ENCODE assay signal across 16 cellular contexts in the genomic region with DNA sequence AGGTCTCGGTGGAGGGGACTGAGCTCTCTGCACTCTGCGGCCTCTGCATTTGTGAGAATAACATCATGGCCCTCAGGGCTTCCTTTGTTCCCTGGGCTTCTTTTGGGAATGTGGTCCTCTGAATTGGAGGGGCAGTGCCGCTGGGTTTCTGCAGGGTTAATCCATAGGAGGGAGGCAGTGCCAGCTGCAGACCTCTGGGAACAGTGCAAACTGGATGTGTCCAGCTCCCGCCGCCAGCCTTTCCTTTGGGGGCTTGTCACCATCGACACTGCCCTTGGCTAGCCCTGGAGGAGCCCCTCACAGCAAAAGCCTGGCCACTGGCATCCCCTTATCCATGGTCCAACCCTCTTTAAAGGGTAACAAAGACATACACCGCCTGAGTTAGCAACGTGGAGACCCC.
DNase-seq lines count a peak whose midpoint lies in the region; ATAC-seq and TF ChIP-seq lines count a peak whose summit lies in the region.
"Had no signal": no experiment of that assay in that cellular context is flagged by ENCODE, and none has a peak within 500 bp of the region (broad histone marks: within the 10 kb centered on the region; RNA-seq: fewer than 3 reads in every experiment).

No MANE protein-coding gene starts in this region.

- H3K79me2 ChIP-seq in GM23338 (replicated peaks; ENCODE audit: insufficient read depth) = no peaks in the 10 kb centered on the region

- H3K4me1 Mint-ChIP-seq in GM23338 = peaks cover 11% of the 10 kb centered on the region; the same call in 2 of the 3 replicates
- H3K4me1 Mint-ChIP-seq: CD8-positive, alpha-beta memory T cell had no signal

- peaks cover 29% of the 10 kb centered on the region for H3K36me3 Mint-ChIP-seq in GM23338 (ENCODE audit: low read depth)
- H3K36me3 Mint-ChIP-seq: CD8-positive, alpha-beta memory T cell had no signal

- 79 to 87% methylated on average over 8 of the region's 8 CpGs for WGBS in lung, 2 donors

- no peak overlapping the region for H3K4me3 ChIP-seq in lung
- H3K4me3 ChIP-seq in GM23338 = no peak overlapping the region
- H3K4me3 ChIP-seq: BLaER1, GM23248, HAP-1 had no signal

- peaks cover 10% of the 10 kb centered on the region for H3K27me3 Mint-ChIP-seq in GM23338 (ENCODE audit: insufficient read depth, low read depth, poor library complexity)

- H3K27me3 ChIP-seq in lung (ENCODE audit: control insufficient read depth, insufficient read depth) = no peaks in the 10 kb centered on the region
- H3K27me3 ChIP-seq in GM23338 (ENCODE audit: insufficient read depth) = no peaks in the 10 kb centered on the region

- no peak for TF ChIP-seq CTCF in lung (IDR thresholded peaks at IDR 0.05; ENCODE audit: control extremely low read depth, extremely low read depth)
- no peak for TF ChIP-seq CTCF in GM23338 (conservative IDR thresholded peaks at IDR 0.05; ENCODE audit: low read depth in 2 of 2)

- peak overlapping the region; percentile 17 for H3K27ac ChIP-seq in angular gyrus (ENCODE audit: low read depth, low read length)
- no peak overlapping the region for H3K27ac ChIP-seq in lung (ENCODE audit: low read depth in 1 of 2, low read length in 1 of 2)
- peak overlapping the region; percentile 14 for H3K27ac ChIP-seq in temporal lobe (ENCODE audit: low read depth, low read length)
- no peak overlapping the region for H3K27ac ChIP-seq in GM23338 (ENCODE audit: low read depth)
- H3K27ac ChIP-seq: BLaER1, GM23248 had no signal

- no peaks in the 10 kb centered on the region for H4K20me1 ChIP-seq in GM23338 (replicated peaks; ENCODE audit: insufficient read depth)
- H4K20me1 ChIP-seq: BLaER1 had no signal

- no peak overlapping the region for H3K4me2 ChIP-seq in GM23338

- no peaks in the 10 kb centered on the region for H3K9me2 ChIP-seq in GM23338 (ENCODE audit: insufficient read depth)

- no peak overlapping the region for H2AFZ ChIP-seq in GM23338
- H2AFZ ChIP-seq: GM23248 had no signal

- H3K9me3 ChIP-seq in lung (ENCODE audit: control insufficient read depth in 2 of 2, insufficient read depth in 1 of 2, low read length in 1 of 2) = no peaks in the 10 kb centered on the region
- H3K9me3 ChIP-seq: BLaER1, Caco-2, HAP-1 had no signal

- peaks cover 22% of the 10 kb centered on the region for H3K9me3 Mint-ChIP-seq in GM23338
- H3K9me3 Mint-ChIP-seq: CD8-positive, alpha-beta memory T cell had no signal

- H3K36me3 ChIP-seq in lung (ENCODE audit: control insufficient read depth in 2 of 2, insufficient read depth in 2 of 2, low read length in 2 of 2) (no peaks in the 10 kb centered on the region), GM23338 (ENCODE audit: insufficient read depth) (no peaks in the 10 kb centered on the region; the same call in 1 of the 2 replicates)
- H3K36me3 ChIP-seq: BLaER1, HAP-1 had no signal

- peaks cover 8% of the 10 kb centered on the region for H3F3A ChIP-seq in GM23338 (replicated peaks; ENCODE audit: low read depth)

- ATAC-seq in lung (ENCODE audit: insufficient read depth, low FRiP score) (no peak), GM23338 (no peak)

- H3K27ac Mint-ChIP-seq in GM23338 = no peak overlapping the region
- H3K27ac Mint-ChIP-seq: CD8-positive, alpha-beta memory T cell had no signal

- peak; percentile 40 for DNase-seq in activated CD8-positive, alpha-beta memory T cell treated with anti-CD3 and anti-CD28 coated beads, Interleukin-2, amount 50 U/mL, for 48 hours
- DNase-seq in activated CD8-positive, alpha-beta memory T cell treated with anti-CD3 and anti-CD28 coated beads for 24 hours = no peak
- DNase-seq in lung (ENCODE audit: low spot score) (peak; percentile 19), GM23338 (ENCODE audit: low spot score) (no peak)
- DNase-seq in stimulated activated naive CD4-positive, alpha-beta T cell (lab: John Stamatoyannopoulos, UW) = no peak
- DNase-seq: 8988T; AML-193; Caco-2; CD8-positive, alpha-beta memory T cell; DND-41; GF-D8; GM23248 had no signal

- H3K4me1 ChIP-seq in lung (ENCODE audit: control insufficient read depth in 2 of 2, insufficient read depth in 2 of 2, low read length in 2 of 2) (no peaks in the 10 kb centered on the region), GM23338 (ENCODE audit: insufficient read depth) (no peaks in the 10 kb centered on the region)
- H3K4me1 ChIP-seq: HAP-1 had no signal

- H3K4me3 Mint-ChIP-seq in GM23338 = no peak overlapping the region
- H3K4me3 Mint-ChIP-seq: CD8-positive, alpha-beta memory T cell had no signal

TF ChIP-seq in GM23338, 12 proteins besides CTCF, POLR2A, EP300 and RAD21 (continues in another document):
- TF ChIP-seq, protein P1, sequence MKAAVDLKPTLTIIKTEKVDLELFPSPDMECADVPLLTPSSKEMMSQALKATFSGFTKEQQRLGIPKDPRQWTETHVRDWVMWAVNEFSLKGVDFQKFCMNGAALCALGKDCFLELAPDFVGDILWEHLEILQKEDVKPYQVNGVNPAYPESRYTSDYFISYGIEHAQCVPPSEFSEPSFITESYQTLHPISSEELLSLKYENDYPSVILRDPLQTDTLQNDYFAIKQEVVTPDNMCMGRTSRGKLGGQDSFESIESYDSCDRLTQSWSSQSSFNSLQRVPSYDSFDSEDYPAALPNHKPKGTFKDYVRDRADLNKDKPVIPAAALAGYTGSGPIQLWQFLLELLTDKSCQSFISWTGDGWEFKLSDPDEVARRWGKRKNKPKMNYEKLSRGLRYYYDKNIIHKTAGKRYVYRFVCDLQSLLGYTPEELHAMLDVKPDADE (IDR thresholded peaks at IDR 0.05) = no peak
- TF ChIP-seq, protein P2, sequence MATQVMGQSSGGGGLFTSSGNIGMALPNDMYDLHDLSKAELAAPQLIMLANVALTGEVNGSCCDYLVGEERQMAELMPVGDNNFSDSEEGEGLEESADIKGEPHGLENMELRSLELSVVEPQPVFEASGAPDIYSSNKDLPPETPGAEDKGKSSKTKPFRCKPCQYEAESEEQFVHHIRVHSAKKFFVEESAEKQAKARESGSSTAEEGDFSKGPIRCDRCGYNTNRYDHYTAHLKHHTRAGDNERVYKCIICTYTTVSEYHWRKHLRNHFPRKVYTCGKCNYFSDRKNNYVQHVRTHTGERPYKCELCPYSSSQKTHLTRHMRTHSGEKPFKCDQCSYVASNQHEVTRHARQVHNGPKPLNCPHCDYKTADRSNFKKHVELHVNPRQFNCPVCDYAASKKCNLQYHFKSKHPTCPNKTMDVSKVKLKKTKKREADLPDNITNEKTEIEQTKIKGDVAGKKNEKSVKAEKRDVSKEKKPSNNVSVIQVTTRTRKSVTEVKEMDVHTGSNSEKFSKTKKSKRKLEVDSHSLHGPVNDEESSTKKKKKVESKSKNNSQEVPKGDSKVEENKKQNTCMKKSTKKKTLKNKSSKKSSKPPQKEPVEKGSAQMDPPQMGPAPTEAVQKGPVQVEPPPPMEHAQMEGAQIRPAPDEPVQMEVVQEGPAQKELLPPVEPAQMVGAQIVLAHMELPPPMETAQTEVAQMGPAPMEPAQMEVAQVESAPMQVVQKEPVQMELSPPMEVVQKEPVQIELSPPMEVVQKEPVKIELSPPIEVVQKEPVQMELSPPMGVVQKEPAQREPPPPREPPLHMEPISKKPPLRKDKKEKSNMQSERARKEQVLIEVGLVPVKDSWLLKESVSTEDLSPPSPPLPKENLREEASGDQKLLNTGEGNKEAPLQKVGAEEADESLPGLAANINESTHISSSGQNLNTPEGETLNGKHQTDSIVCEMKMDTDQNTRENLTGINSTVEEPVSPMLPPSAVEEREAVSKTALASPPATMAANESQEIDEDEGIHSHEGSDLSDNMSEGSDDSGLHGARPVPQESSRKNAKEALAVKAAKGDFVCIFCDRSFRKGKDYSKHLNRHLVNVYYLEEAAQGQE (IDR thresholded peaks at IDR 0.05; ENCODE audit: unreplicated experiment) = no peak
- no peak for TF ChIP-seq EZH2 (IDR thresholded peaks at IDR 0.05; ENCODE audit: low read depth, unreplicated experiment)
- no peak for TF ChIP-seq ZNF114 (CRISPR knock-in tag; IDR thresholded peaks at IDR 0.05)
- TF ChIP-seq POLR2AphosphoS5 (IDR thresholded peaks at IDR 0.05; ENCODE audit: low read depth) = no peak
- no peak for TF ChIP-seq EZH2phosphoT487 (IDR thresholded peaks at IDR 0.05; ENCODE audit: unreplicated experiment)
- TF ChIP-seq NANOG (IDR thresholded peaks at IDR 0.05; ENCODE audit: borderline replicate concordance) = no peak
- no peak for TF ChIP-seq JUNB (IDR thresholded peaks at IDR 0.05; ENCODE audit: unreplicated experiment)

Comparison
In these comparisons a context has a peak if more than half of its experiments do, and no peak if none do; other contexts are left out.
1. DNase-seq: peak in activated CD8-positive, alpha-beta memory T cell treated with anti-CD3 and anti-CD28 coated beads, Interleukin-2, amount 50 U/mL, for 48 hours (single experiment) and lung (single experiment); none in activated CD8-positive, alpha-beta memory T cell treated with anti-CD3 and anti-CD28 coated beads for 24 hours (single experiment), stimulated activated naive CD4-positive, alpha-beta T cell (0 of 6) and GM23338 (single experiment).
2. H3K27ac ChIP-seq: peak in angular gyrus (single experiment) and temporal lobe (single experiment); none in lung (0 of 2) and GM23338 (single experiment).